Comparison of ENCODE assay signal across 2 cellular contexts in the genomic region with DNA sequence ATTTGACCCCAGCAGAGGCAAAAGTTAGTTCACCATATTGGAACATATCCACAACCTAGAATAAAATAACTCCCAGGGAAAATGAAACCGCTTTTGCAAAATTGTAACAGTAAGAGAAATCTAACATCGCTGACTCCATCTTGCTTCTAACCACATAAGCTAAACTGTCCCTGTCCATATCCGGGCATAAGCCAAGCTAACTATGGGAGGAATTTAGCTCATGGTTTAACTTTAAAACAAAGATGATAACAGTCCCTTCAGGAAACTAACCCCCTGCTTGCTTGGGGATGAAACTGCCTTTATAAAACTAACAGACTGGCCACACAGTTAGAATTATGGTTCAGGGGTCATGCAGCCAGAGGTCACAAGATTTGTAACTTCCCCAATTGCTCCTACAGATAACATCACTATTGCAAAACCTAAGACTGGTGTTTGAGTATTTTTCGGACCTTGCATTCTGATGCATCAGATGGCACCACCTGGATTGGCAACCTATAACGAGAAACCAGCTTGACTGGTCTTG.
TF ChIP-seq lines count a peak whose summit lies in the region.

No MANE protein-coding gene starts in this region.

TF ChIP-seq in GM12891, 5 proteins besides CTCF, POLR2A, EP300 and RAD21:
- TF ChIP-seq POLR2AphosphoS5 (IDR thresholded peaks at IDR 0.05; ENCODE audit: low read depth, low read length) (no peak), TAF1 (IDR thresholded peaks at IDR 0.05; ENCODE audit: low read depth, low read length) (no peak), SPI1 (IDR thresholded peaks at IDR 0.05; ENCODE audit: low read depth, low read length) (no peak), POU2F2 (IDR thresholded peaks at IDR 0.05; ENCODE audit: low read depth, low read length) (no peak)
TF ChIP-seq in GM12891: peak in this region for 0.

TF ChIP-seq in K562, 482 proteins besides CTCF, POLR2A, EP300 and RAD21 (continues in another document):
- TF ChIP-seq, protein P1, sequence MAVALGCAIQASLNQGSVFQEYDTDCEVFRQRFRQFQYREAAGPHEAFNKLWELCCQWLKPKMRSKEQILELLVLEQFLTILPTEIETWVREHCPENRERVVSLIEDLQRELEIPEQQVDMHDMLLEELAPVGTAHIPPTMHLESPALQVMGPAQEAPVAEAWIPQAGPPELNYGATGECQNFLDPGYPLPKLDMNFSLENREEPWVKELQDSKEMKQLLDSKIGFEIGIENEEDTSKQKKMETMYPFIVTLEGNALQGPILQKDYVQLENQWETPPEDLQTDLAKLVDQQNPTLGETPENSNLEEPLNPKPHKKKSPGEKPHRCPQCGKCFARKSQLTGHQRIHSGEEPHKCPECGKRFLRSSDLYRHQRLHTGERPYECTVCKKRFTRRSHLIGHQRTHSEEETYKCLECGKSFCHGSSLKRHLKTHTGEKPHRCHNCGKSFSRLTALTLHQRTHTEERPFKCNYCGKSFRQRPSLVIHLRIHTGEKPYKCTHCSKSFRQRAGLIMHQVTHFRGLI (CRISPR knock-in tag; IDR thresholded peaks at IDR 0.05) = peak; percentile 68; the same call in 1 of the 2 replicates
- TF ChIP-seq MEF2D (tag; conservative IDR thresholded peaks at IDR 0.05; ENCODE audit: low read depth) = 0 out of 2 replicates have a peak, but pooled peaks have one; percentile 55
- TF ChIP-seq, protein P2, sequence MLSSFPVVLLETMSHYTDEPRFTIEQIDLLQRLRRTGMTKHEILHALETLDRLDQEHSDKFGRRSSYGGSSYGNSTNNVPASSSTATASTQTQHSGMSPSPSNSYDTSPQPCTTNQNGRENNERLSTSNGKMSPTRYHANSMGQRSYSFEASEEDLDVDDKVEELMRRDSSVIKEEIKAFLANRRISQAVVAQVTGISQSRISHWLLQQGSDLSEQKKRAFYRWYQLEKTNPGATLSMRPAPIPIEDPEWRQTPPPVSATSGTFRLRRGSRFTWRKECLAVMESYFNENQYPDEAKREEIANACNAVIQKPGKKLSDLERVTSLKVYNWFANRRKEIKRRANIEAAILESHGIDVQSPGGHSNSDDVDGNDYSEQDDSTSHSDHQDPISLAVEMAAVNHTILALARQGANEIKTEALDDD (IDR thresholded peaks at IDR 0.05) = 0 out of 2 replicates have a peak, but pooled peaks have one; percentile 14
- TF ChIP-seq, protein P3, sequence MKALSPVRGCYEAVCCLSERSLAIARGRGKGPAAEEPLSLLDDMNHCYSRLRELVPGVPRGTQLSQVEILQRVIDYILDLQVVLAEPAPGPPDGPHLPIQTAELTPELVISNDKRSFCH (CRISPR knock-in tag; IDR thresholded peaks at IDR 0.05) = no peak
- TF ChIP-seq, protein P3 (tag; IDR thresholded peaks at IDR 0.05) = peak; percentile 80; the same call in 1 of the 2 replicates
- peak; percentile 76 for TF ChIP-seq NR2C1 (IDR thresholded peaks at IDR 0.05)
- peak; percentile 86 for TF ChIP-seq NR2C1 (tag; IDR thresholded peaks at IDR 0.05)
- peak; percentile 69; the same call in 1 of the 2 replicates for TF ChIP-seq DMBX1 (CRISPR knock-in tag; IDR thresholded peaks at IDR 0.05; ENCODE audit: borderline replicate concordance)
- TF ChIP-seq GTF2A2 (tag; IDR thresholded peaks at IDR 0.05) = peak; percentile 62; the same call in 1 of the 2 replicates
- TF ChIP-seq, protein P4, sequence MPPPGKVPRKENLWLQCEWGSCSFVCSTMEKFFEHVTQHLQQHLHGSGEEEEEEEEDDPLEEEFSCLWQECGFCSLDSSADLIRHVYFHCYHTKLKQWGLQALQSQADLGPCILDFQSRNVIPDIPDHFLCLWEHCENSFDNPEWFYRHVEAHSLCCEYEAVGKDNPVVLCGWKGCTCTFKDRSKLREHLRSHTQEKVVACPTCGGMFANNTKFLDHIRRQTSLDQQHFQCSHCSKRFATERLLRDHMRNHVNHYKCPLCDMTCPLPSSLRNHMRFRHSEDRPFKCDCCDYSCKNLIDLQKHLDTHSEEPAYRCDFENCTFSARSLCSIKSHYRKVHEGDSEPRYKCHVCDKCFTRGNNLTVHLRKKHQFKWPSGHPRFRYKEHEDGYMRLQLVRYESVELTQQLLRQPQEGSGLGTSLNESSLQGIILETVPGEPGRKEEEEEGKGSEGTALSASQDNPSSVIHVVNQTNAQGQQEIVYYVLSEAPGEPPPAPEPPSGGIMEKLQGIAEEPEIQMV (tag; conservative IDR thresholded peaks at IDR 0.05; ENCODE audit: low read depth) = peak; percentile 58; the same call in 1 of the 2 replicates
- TF ChIP-seq MEIS2 (IDR thresholded peaks at IDR 0.05; ENCODE audit: partially characterized antibody) = peak; percentile 22
- TF ChIP-seq, protein P5, sequence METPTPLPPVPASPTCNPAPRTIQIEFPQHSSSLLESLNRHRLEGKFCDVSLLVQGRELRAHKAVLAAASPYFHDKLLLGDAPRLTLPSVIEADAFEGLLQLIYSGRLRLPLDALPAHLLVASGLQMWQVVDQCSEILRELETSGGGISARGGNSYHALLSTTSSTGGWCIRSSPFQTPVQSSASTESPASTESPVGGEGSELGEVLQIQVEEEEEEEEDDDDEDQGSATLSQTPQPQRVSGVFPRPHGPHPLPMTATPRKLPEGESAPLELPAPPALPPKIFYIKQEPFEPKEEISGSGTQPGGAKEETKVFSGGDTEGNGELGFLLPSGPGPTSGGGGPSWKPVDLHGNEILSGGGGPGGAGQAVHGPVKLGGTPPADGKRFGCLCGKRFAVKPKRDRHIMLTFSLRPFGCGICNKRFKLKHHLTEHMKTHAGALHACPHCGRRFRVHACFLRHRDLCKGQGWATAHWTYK (CRISPR knock-in tag; IDR thresholded peaks at IDR 0.05) = 0 out of 2 replicates have a peak, but pooled peaks have one; percentile 18
- 0 out of 2 replicates have a peak, but pooled peaks have one; percentile 32 for TF ChIP-seq ZBTB17 (CRISPR knock-in tag; IDR thresholded peaks at IDR 0.05)
- 0 out of 2 replicates have a peak, but pooled peaks have one; percentile 32 for TF ChIP-seq ELF2 (CRISPR knock-in tag; IDR thresholded peaks at IDR 0.05)
- TF ChIP-seq, protein P6, sequence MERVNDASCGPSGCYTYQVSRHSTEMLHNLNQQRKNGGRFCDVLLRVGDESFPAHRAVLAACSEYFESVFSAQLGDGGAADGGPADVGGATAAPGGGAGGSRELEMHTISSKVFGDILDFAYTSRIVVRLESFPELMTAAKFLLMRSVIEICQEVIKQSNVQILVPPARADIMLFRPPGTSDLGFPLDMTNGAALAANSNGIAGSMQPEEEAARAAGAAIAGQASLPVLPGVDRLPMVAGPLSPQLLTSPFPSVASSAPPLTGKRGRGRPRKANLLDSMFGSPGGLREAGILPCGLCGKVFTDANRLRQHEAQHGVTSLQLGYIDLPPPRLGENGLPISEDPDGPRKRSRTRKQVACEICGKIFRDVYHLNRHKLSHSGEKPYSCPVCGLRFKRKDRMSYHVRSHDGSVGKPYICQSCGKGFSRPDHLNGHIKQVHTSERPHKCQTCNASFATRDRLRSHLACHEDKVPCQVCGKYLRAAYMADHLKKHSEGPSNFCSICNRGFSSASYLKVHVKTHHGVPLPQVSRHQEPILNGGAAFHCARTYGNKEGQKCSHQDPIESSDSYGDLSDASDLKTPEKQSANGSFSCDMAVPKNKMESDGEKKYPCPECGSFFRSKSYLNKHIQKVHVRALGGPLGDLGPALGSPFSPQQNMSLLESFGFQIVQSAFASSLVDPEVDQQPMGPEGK (CRISPR knock-in tag; IDR thresholded peaks at IDR 0.05; ENCODE audit: borderline replicate concordance) = peak; percentile 77; the same call in 1 of the 2 replicates
- TF ChIP-seq SMAD4 (CRISPR knock-in tag; conservative IDR thresholded peaks at IDR 0.05) = peak; percentile 50
- TF ChIP-seq ZNF239 (CRISPR knock-in tag; IDR thresholded peaks at IDR 0.05) = peak; percentile 43; the same call in 1 of the 2 replicates
- TF ChIP-seq ESRRA (IDR thresholded peaks at IDR 0.05; ENCODE audit: borderline replicate concordance, low read depth) = peak; percentile 56; the same call in 1 of the 2 replicates
- no peak for TF ChIP-seq NR2C2 (CRISPR knock-in tag; IDR thresholded peaks at IDR 0.05)
- TF ChIP-seq NR2C2 (tag; IDR thresholded peaks at IDR 0.05) = peak; percentile 79
- no peak for TF ChIP-seq EP400 (IDR thresholded peaks at IDR 0.05)
- peak; percentile 85 for TF ChIP-seq CEBPB (tag; IDR thresholded peaks at IDR 0.05)
- TF ChIP-seq TRIM24 (IDR thresholded peaks at IDR 0.05) = peak; percentile 77 to 80
- TF ChIP-seq, protein P7, sequence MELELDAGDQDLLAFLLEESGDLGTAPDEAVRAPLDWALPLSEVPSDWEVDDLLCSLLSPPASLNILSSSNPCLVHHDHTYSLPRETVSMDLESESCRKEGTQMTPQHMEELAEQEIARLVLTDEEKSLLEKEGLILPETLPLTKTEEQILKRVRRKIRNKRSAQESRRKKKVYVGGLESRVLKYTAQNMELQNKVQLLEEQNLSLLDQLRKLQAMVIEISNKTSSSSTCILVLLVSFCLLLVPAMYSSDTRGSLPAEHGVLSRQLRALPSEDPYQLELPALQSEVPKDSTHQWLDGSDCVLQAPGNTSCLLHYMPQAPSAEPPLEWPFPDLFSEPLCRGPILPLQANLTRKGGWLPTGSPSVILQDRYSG (tag; conservative IDR thresholded peaks at IDR 0.05; ENCODE audit: low read depth) = peak; percentile 87
- peak; percentile 84; the same call in 1 of the 2 replicates for TF ChIP-seq KLF6 (CRISPR knock-in tag; IDR thresholded peaks at IDR 0.05; ENCODE audit: borderline replicate concordance)
- TF ChIP-seq, protein P8, sequence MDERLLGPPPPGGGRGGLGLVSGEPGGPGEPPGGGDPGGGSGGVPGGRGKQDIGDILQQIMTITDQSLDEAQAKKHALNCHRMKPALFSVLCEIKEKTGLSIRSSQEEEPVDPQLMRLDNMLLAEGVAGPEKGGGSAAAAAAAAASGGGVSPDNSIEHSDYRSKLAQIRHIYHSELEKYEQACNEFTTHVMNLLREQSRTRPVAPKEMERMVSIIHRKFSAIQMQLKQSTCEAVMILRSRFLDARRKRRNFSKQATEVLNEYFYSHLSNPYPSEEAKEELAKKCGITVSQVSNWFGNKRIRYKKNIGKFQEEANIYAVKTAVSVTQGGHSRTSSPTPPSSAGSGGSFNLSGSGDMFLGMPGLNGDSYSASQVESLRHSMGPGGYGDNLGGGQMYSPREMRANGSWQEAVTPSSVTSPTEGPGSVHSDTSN (CRISPR knock-in tag; IDR thresholded peaks at IDR 0.05; ENCODE audit: low read depth) = no peak
- TF ChIP-seq, protein P8 (tag; conservative IDR thresholded peaks at IDR 0.05; ENCODE audit: low read depth) = peak; percentile 33; the same call in 1 of the 2 replicates
- TF ChIP-seq, protein P9, sequence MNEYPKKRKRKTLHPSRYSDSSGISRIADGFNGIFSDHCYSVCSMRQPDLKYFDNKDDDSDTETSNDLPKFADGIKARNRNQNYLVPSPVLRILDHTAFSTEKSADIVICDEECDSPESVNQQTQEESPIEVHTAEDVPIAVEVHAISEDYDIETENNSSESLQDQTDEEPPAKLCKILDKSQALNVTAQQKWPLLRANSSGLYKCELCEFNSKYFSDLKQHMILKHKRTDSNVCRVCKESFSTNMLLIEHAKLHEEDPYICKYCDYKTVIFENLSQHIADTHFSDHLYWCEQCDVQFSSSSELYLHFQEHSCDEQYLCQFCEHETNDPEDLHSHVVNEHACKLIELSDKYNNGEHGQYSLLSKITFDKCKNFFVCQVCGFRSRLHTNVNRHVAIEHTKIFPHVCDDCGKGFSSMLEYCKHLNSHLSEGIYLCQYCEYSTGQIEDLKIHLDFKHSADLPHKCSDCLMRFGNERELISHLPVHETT (CRISPR knock-in tag; conservative IDR thresholded peaks at IDR 0.05 in 1 of 2, IDR thresholded peaks at IDR 0.05 in 1 of 2) = peak in 1 of 2 experiments; percentile 79; a peak in 2 of 4 replicates
- TF ChIP-seq DNMT1 (IDR thresholded peaks at IDR 0.05) = no peak
- peak; percentile 66; the same call in 1 of the 2 replicates for TF ChIP-seq ZNF766 (CRISPR knock-in tag; conservative IDR thresholded peaks at IDR 0.05)
- TF ChIP-seq, protein P10, sequence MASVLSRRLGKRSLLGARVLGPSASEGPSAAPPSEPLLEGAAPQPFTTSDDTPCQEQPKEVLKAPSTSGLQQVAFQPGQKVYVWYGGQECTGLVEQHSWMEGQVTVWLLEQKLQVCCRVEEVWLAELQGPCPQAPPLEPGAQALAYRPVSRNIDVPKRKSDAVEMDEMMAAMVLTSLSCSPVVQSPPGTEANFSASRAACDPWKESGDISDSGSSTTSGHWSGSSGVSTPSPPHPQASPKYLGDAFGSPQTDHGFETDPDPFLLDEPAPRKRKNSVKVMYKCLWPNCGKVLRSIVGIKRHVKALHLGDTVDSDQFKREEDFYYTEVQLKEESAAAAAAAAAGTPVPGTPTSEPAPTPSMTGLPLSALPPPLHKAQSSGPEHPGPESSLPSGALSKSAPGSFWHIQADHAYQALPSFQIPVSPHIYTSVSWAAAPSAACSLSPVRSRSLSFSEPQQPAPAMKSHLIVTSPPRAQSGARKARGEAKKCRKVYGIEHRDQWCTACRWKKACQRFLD (CRISPR knock-in tag; IDR thresholded peaks at IDR 0.05) = peak; percentile 87
- peak; percentile 76; the same call in 1 of the 2 replicates for TF ChIP-seq ZNF79 (CRISPR knock-in tag; IDR thresholded peaks at IDR 0.05; ENCODE audit: low read depth)
- no peak for TF ChIP-seq CBX8 (IDR thresholded peaks at IDR 0.05; ENCODE audit: borderline replicate concordance, extremely low read depth, low read depth, low read length, poor library complexity, severe bottlenecking)
- TF ChIP-seq ILK (tag; IDR thresholded peaks at IDR 0.05; ENCODE audit: borderline replicate concordance, low read depth) = peak; percentile 67; the same call in 1 of the 2 replicates
